Comparison of ENCODE assay signal across 8 cellular contexts in the genomic region with DNA sequence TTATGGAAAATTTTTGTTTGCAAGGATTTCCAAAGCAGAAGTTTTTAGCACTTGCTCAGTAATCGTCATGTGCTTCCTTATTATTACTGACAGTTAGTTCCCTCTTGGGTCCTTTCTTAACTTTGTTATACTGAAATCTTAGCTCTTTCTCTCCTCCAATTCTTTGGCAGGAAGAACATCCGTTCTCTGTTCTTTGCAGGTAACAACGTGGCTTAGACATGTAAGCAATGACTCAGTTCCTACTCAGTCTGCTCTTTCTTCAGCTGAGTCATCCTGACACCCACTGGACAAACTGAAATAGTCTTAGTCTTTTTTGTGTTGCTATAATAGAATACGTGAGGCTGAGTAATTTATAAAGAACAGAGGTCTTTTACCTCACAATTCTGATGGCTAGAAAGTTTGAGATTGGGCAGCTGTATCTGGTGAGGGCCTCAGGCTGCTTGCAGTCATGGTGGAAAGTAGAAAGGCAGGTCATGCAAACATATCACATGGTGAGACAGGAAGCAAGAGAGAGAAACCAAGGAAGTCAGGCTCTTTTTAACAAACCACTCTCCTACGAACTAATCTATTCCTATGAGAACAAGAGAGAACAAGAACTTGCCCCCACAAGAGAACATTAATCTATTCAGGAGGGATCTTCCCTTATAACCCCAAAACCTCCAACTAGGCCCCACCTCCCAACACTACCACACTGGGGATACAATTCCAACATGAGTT. TPM values are rescaled to one million over a fixed set of nuclear protein-coding genes. Genes with fewer than 3 reads are reported as not detected.
A peak's percentile ranks its signal among the peaks of the same experiment; 100 is the strongest.
DNase-seq lines count a peak whose midpoint lies in the region; ATAC-seq and TF ChIP-seq lines count a peak whose summit lies in the region.

No MANE protein-coding gene starts in this region.

- no peak overlapping the region for H3K4me2 ChIP-seq in mesendoderm (ENCODE audit: low read length)

- WGBS in mesendoderm (ENCODE audit: extremely low coverage, insufficient coverage, low lambda C conversion rate): no CpG with 5 or more reads among the region's 5 CpGs

- H4K5ac ChIP-seq in mesendoderm (ENCODE audit: low read length): no peak overlapping the region

- no peak overlapping the region for H2AK5ac ChIP-seq in mesendoderm (ENCODE audit: low read length)

- H3K4me1 ChIP-seq in mesendoderm (ENCODE audit: control insufficient read depth, low read depth, low read length): peaks cover 2% of the 10 kb centered on the region

- no peak overlapping the region for H3K4ac ChIP-seq in mesendoderm (ENCODE audit: low read depth, low read length)

- ATAC-seq in GM18867 (IDR thresholded peaks at IDR 0.05; ENCODE audit: unreplicated experiment): peak; percentile 98
- ATAC-seq in HG03064 (IDR thresholded peaks at IDR 0.05; ENCODE audit: low read depth, unreplicated experiment): peak; percentile 87

- H3K27ac ChIP-seq in mesendoderm (ENCODE audit: low read depth, low read length): no peak overlapping the region

- no peaks in the 10 kb centered on the region for H3K79me2 ChIP-seq in mesendoderm (ENCODE audit: control insufficient read depth, insufficient read depth, low read length)

- H3K23ac ChIP-seq in mesendoderm (ENCODE audit: low read length): no peak overlapping the region

- peak; percentile 46 for DNase-seq in 8988T
- peak; percentile 94 for DNase-seq in RKO (ENCODE audit: low spot score)
- DNase-seq in astrocyte of the cerebellum (ENCODE audit: low read depth): peak; percentile 63
- DNase-seq in mesendoderm: peak; percentile 38
- no peak for DNase-seq in NCI-H774 (lab: John Stamatoyannopoulos, UW)
- no peak for DNase-seq in SKM-1 treated with dmso at 0.1 percent for 144 hours (lab: John Stamatoyannopoulos, UW; ENCODE audit: unreplicated experiment)

- H3K36me3 ChIP-seq in mesendoderm (ENCODE audit: control insufficient read depth, insufficient read depth, low read length): no peaks in the 10 kb centered on the region

- peak overlapping the region; percentile 40 for H3K18ac ChIP-seq in mesendoderm (ENCODE audit: low read length)

- in situ Hi-C loops in astrocyte of the cerebellum (cut with HindIII; ENCODE audit: low sequenced_read_pairs): no loop called here

- H3K9ac ChIP-seq in mesendoderm (ENCODE audit: low read length): no peak overlapping the region

- no peak overlapping the region for H2BK120ac ChIP-seq in mesendoderm (ENCODE audit: low read depth, low read length)

- H2BK15ac ChIP-seq in mesendoderm (replicated peaks; ENCODE audit: low read depth): peak overlapping the region; percentile 96

- H3K4me3 ChIP-seq in astrocyte of the cerebellum (ENCODE audit: low read depth, low read length): no peak overlapping the region
- no peak overlapping the region for H3K4me3 ChIP-seq in mesendoderm (ENCODE audit: low read length)

- no peaks in the 10 kb centered on the region for H3K79me1 ChIP-seq in mesendoderm (ENCODE audit: low read length)

- peak; percentile 22 for TF ChIP-seq CTCF in astrocyte of the cerebellum (IDR thresholded peaks at IDR 0.05; ENCODE audit: low read depth, low read length, missing control alignments)

- H3K56ac ChIP-seq in mesendoderm (ENCODE audit: low read length): no peak overlapping the region

- H3K27me3 ChIP-seq in mesendoderm (ENCODE audit: insufficient read depth, low read length, poor library complexity): no peaks in the 10 kb centered on the region

- H2BK5ac ChIP-seq in mesendoderm (ENCODE audit: low read length): no peak overlapping the region

- no peak overlapping the region for H4K8ac ChIP-seq in mesendoderm (ENCODE audit: low read depth, low read length)

RNA-seq across cellular contexts. Expression of gene TESPA1, which starts 49.2 kb away (rescaled TPM):
- 0.28 TPM for polyA plus RNA-seq in mesendoderm (2013, experiment 1 of 2)
- polyA plus RNA-seq in mesendoderm (2013, experiment 2 of 2): 0.22 TPM

Comparison
In these comparisons a context has a peak if more than half of its experiments do, and no peak if none do; other contexts are left out.
1. DNase-seq: peak in 8988T (single experiment), RKO (single experiment), astrocyte of the cerebellum (single experiment) and mesendoderm (single experiment); none in NCI-H774 (single experiment) and SKM-1 treated with dmso at 0.1 percent for 144 hours (single experiment).